Comparison of ENCODE assay signal across 8 cellular contexts in genomic region chr1:226649780-226650179, GRCh38.
A peak's percentile ranks its signal among the peaks of the same experiment; 100 is the strongest.
DNase-seq lines count a peak whose midpoint lies in the region; ATAC-seq, FAIRE-seq and TF ChIP-seq lines count a peak whose summit lies in the region.

No MANE protein-coding gene starts in this region.

- H3K4me3 ChIP-seq in GM12864 (ENCODE audit: low read depth, low read length), result no peak overlapping the region

- CTCF ChIA-PET in T-cell (lab: Charles Lee), result interaction anchor here in 1 of 2 donors (0.7 to 1.8 kb wide), 2 partner anchors 11 to 38 kb away, joined by 3 to 8 read pairs; no protein-coding TSS in a partner anchor

- DNase-seq in CD14-positive monocyte (ENCODE audit: low spot score), result no peak
- no peak for DNase-seq in GM12864 (ENCODE audit: low read depth)
- DNase-seq in T-cell, result peak in 21 of 34 experiments; percentile 34 to 64 (median 52)
- DNase-seq in frontal cortex (ENCODE audit: low spot score in 2 of 2), result no peak
- DNase-seq in T-helper 2 cell treated with Interferon-gamma antibody and Interleukin-4, amounts not matched to agents 5 μg/mL and 100 μg/mL, for 36 hours (ENCODE audit: low spot score), result no peak

- ATAC-seq in T-cell (replicated peaks in 1 of 4), result no peak
- no peak for ATAC-seq in GM21423 (IDR thresholded peaks at IDR 0.05; ENCODE audit: unreplicated experiment)
- ATAC-seq in GM18517 (IDR thresholded peaks at IDR 0.05; ENCODE audit: unreplicated experiment), result no peak
- no peak for ATAC-seq in GM18519 (IDR thresholded peaks at IDR 0.05; ENCODE audit: low FRiP score, unreplicated experiment)

- H3K9me3 Mint-ChIP-seq in CD14-positive monocyte, result no peaks in the 10 kb centered on the region
- H3K9me3 Mint-ChIP-seq in T-cell, result no peaks in the 10 kb centered on the region
- H3K9me3 Mint-ChIP-seq in T-helper 2 cell treated with Interferon-gamma antibody and Interleukin-4, amounts not matched to agents 5 μg/mL and 100 μg/mL, for 36 hours, result no peaks in the 10 kb centered on the region

- intact Hi-C loops in CD14-positive monocyte (cut with micrococcal nuclease), result loop anchor here in 1 of 2 donors (5.0 kb wide), 1 partner anchor 38 kb away; no protein-coding TSS in a partner anchor

- H3K4me1 Mint-ChIP-seq in CD14-positive monocyte (peaks cover 23% of the 10 kb centered on the region), T-cell (peaks cover 46 to 66% (median 61%) of the 10 kb centered on the region in 3 donors)
- peaks cover 44% of the 10 kb centered on the region for H3K4me1 Mint-ChIP-seq in T-helper 2 cell treated with Interferon-gamma antibody and Interleukin-4, amounts not matched to agents 5 μg/mL and 100 μg/mL, for 36 hours (ENCODE audit: low read depth)

- peaks cover 0 to 5% (median 3%) of the 10 kb centered on the region in 3 donors for H3K27me3 Mint-ChIP-seq in CD14-positive monocyte (ENCODE audit: low read depth in 3 of 3)
- H3K27me3 Mint-ChIP-seq in T-cell, result no peaks in the 10 kb centered on the region
- no peaks in the 10 kb centered on the region for H3K27me3 Mint-ChIP-seq in T-helper 2 cell treated with Interferon-gamma antibody and Interleukin-4, amounts not matched to agents 5 μg/mL and 100 μg/mL, for 36 hours (ENCODE audit: low read depth)

- TF ChIP-seq CTCF in CD14-positive monocyte (IDR thresholded peaks at IDR 0.05), result peak; percentile 14
- peak; percentile 17 for TF ChIP-seq CTCF in GM12864 (IDR thresholded peaks at IDR 0.05; ENCODE audit: low read depth, low read length, missing control alignments)

- peak; percentile 88 for FAIRE-seq in frontal cortex (lab: Jason Lieb, UNC)

- POLR2A ChIA-PET in T-cell (lab: Charles Lee), result interaction anchor here in 1 of 2 donors (0.7 kb wide), 1 partner anchor 85 kb away, joined by 3 read pairs; no protein-coding TSS in a partner anchor

- H3K36me3 Mint-ChIP-seq in CD14-positive monocyte, result peaks cover 48 to 51% of the 10 kb centered on the region in 2 donors
- peaks cover 26% of the 10 kb centered on the region for H3K36me3 Mint-ChIP-seq in T-cell
- H3K36me3 Mint-ChIP-seq in T-helper 2 cell treated with Interferon-gamma antibody and Interleukin-4, amounts not matched to agents 5 μg/mL and 100 μg/mL, for 36 hours (ENCODE audit: low read depth), result peaks cover 33% of the 10 kb centered on the region

- H3K4me3 Mint-ChIP-seq in CD14-positive monocyte (no peak overlapping the region), T-cell (peak overlapping the region in 1 of 3 donors; percentile 52)
- no peak overlapping the region for H3K4me3 Mint-ChIP-seq in T-helper 2 cell treated with Interferon-gamma antibody and Interleukin-4, amounts not matched to agents 5 μg/mL and 100 μg/mL, for 36 hours

- H3K27ac Mint-ChIP-seq in CD14-positive monocyte (peak overlapping the region in 3 of 7 donors; percentile 19 to 61 (median 53)), T-cell (no peak overlapping the region)
- H3K27ac Mint-ChIP-seq in T-helper 2 cell treated with Interferon-gamma antibody and Interleukin-4, amounts not matched to agents 5 μg/mL and 100 μg/mL, for 36 hours, result no peak overlapping the region

Comparison
In these comparisons a context has a peak if more than half of its experiments do, and no peak if none do; other contexts are left out.
1. DNase-seq: peak in T-cell (21 of 34); none in CD14-positive monocyte (single experiment), GM12864 (single experiment), frontal cortex (0 of 2) and T-helper 2 cell treated with Interferon-gamma antibody and Interleukin-4, amounts not matched to agents 5 μg/mL and 100 μg/mL, for 36 hours (single experiment).